Comparison of ENCODE assay signal across 11 cellular contexts in genomic region chr4:153513596-153513995, GRCh38. TPM values are rescaled to one million over a fixed set of nuclear protein-coding genes. Genes with fewer than 3 reads are reported as not detected.
DNase-seq lines count a peak whose midpoint lies in the region; ATAC-seq and TF ChIP-seq lines count a peak whose summit lies in the region.
"Had no signal": no experiment of that assay in that cellular context is flagged by ENCODE, and none has a peak within 500 bp of the region (broad histone marks: within the 10 kb centered on the region; RNA-seq: fewer than 3 reads in every experiment).

No MANE protein-coding gene starts in this region.

- peak overlapping the region; percentile 56 for H3K27ac Mint-ChIP-seq in Caco-2 (ENCODE audit: unreplicated experiment)
- H3K27ac Mint-ChIP-seq in IgD-negative memory B cell = peak overlapping the region in 2 of 3 donors; percentile 54 to 88
- H3K27ac Mint-ChIP-seq in nephron progenitor cell = peak overlapping the region; percentile 68

- peak overlapping the region; percentile 24 for H3K4me3 Mint-ChIP-seq in Caco-2 (ENCODE audit: unreplicated experiment)
- peak overlapping the region in 1 of 4 donors; percentile 28 for H3K4me3 Mint-ChIP-seq in IgD-negative memory B cell
- H3K4me3 Mint-ChIP-seq in nephron progenitor cell = no peak overlapping the region

- H3K4me1 ChIP-seq in Caco-2 = peaks cover 71% of the 10 kb centered on the region

- TF ChIP-seq CTCF in Caco-2 (IDR thresholded peaks at IDR 0.05; ENCODE audit: insufficient read depth in 1 of 2, low read depth in 1 of 2, low read length in 1 of 2, severe bottlenecking in 1 of 2, unreplicated experiment in 1 of 2) = no peak
- TF ChIP-seq CTCF in coronary artery (IDR thresholded peaks at IDR 0.05) = no peak
- TF ChIP-seq CTCF in nephron progenitor cell (IDR thresholded peaks at IDR 0.05) = no peak

- no peaks in the 10 kb centered on the region for H3K27me3 ChIP-seq in Caco-2 (replicated peaks; ENCODE audit: control insufficient read depth, insufficient read depth, low read length)

- no TSS peak for BruUV-seq in Caco-2 (replicated peaks; lab: Mats Ljungman, UMichigan)

- intact Hi-C loops in Caco-2 (cut with micrococcal nuclease; ENCODE audit: unreplicated experiment) = no loop called here

- no peaks in the 10 kb centered on the region for H3K27me3 Mint-ChIP-seq in Caco-2 (ENCODE audit: insufficient read depth, unreplicated experiment)
- H3K27me3 Mint-ChIP-seq in IgD-negative memory B cell = no peaks in the 10 kb centered on the region
- H3K27me3 Mint-ChIP-seq in nephron progenitor cell (ENCODE audit: low read depth, poor library complexity) = peaks cover 13% of the 10 kb centered on the region

- peaks cover 29% of the 10 kb centered on the region for H3K4me1 Mint-ChIP-seq in Caco-2 (ENCODE audit: low read depth, unreplicated experiment)
- peaks cover 54 to 64% (median 56%) of the 10 kb centered on the region in 3 donors for H3K4me1 Mint-ChIP-seq in IgD-negative memory B cell
- peaks cover 46% of the 10 kb centered on the region for H3K4me1 Mint-ChIP-seq in nephron progenitor cell

- H3K36me3 ChIP-seq in Caco-2 (ENCODE audit: control insufficient read depth, insufficient read depth, low read length) = no peaks in the 10 kb centered on the region

- CTCF ChIA-PET in Caco-2 (lab: Charles Lee) = no interaction called here

- H3K27ac ChIP-seq in coronary artery = peak overlapping the region; percentile 49 to 77
- H3K27ac ChIP-seq: KMS-11 had no signal

- H3K9me3 Mint-ChIP-seq in Caco-2 (ENCODE audit: unreplicated experiment) (no peaks in the 10 kb centered on the region), IgD-negative memory B cell (no peaks in the 10 kb centered on the region), nephron progenitor cell (no peaks in the 10 kb centered on the region)

- DNase-seq in Caco-2 = no peak
- DNase-seq in coronary artery (ENCODE audit: low spot score) = no peak
- DNase-seq in nephron progenitor cell = no peak
- DNase-seq: activated CD4-positive, CD25-positive, alpha-beta regulatory T cell treated with anti-CD3 and anti-CD28 coated beads, Interleukin-2, amount 50 U/mL, for 72 hours; left cardiac atrium had no signal

- H3K36me3 Mint-ChIP-seq in Caco-2 (ENCODE audit: insufficient read depth, unreplicated experiment) (peaks cover 5% of the 10 kb centered on the region), IgD-negative memory B cell (peaks cover 11% of the 10 kb centered on the region), nephron progenitor cell (ENCODE audit: low read depth) (peaks cover 29% of the 10 kb centered on the region)

- no peaks in the 10 kb centered on the region for H3K9me3 ChIP-seq in Caco-2

- POLR2A ChIA-PET in Caco-2 (lab: Charles Lee) = no interaction called here

- ATAC-seq in HG03457 (IDR thresholded peaks at IDR 0.05; ENCODE audit: unreplicated experiment) (no peak), GM21529 (IDR thresholded peaks at IDR 0.05; ENCODE audit: unreplicated experiment) (no peak), HG02610 (IDR thresholded peaks at IDR 0.05; ENCODE audit: unreplicated experiment) (no peak), GM18519 (IDR thresholded peaks at IDR 0.05; ENCODE audit: low FRiP score, unreplicated experiment) (no peak)

- no peak overlapping the region for H3K4me3 ChIP-seq in Caco-2 (ENCODE audit: low read depth, low read length)
- H3K4me3 ChIP-seq in coronary artery = no peak overlapping the region

RNA-seq across cellular contexts. Expression of gene TMEM131L, which starts 47.4 kb away (rescaled TPM):
- 20.8 and 20.9 TPM in 2 replicates for total RNA-seq in Caco-2 (2022)
- polyA plus RNA-seq in IgD-negative memory B cell = 48.4 TPM
